Comparison of ENCODE assay signal across 8 cellular contexts in the genomic region with DNA sequence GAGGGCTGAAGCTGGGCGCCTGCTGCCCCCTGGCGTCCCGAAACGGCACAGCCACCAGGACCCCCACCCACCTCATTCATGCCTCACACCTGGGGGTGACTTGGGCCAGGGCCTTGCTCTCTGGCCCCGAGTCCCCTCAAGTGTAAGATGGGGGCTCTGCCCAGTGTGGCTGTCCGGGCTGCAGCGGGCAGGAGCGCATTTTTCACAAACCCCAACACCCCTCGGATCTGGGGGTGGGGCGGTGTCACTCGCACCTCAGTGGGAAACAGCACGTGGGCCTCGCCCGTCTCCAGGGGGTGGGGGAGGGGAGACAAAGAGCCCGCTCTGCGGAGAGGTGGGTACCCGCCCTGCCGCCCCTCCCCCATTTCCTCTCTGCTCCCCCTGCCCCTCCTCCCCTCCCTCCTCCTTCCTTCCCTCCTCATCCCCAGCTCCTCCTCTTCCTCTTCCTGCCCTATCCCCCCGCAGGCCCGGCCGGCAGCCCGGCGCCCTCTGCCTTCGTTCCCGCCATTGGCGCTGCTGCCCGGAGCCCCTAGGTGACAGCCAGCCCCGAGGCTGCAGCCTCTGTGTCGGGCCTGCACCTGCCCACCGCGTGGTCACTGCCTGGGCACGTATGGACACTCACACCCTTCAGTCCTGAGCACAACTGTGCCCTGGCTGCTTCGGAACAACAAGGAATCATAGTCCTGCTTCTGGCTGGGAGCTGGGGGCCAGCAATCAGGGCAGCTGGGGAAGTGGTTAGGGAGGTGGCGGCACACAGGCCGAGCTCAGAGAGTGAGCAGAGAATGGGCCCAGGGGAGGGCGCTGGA. TPM values are rescaled to one million over a fixed set of nuclear protein-coding genes. Genes with fewer than 3 reads are reported as not detected.
A peak's percentile ranks its signal among the peaks of the same experiment; 100 is the strongest.
DNase-seq lines count a peak whose midpoint lies in the region; ATAC-seq and TF ChIP-seq lines count a peak whose summit lies in the region.

No MANE protein-coding gene starts in this region.

- H3K27me3 ChIP-seq in GM06990 (replicated peaks; ENCODE audit: control insufficient read depth, insufficient read depth, low read length): no peaks in the 10 kb centered on the region; the same call in 1 of the 2 replicates
- no peaks in the 10 kb centered on the region for H3K27me3 ChIP-seq in body of pancreas

- H3K4me3 ChIP-seq in GM06990 (replicated peaks; ENCODE audit: low read depth, low read length) (peak overlapping the region; percentile 44), body of pancreas (no peak overlapping the region), iPS-18c (ENCODE audit: insufficient read depth, low read depth, low read length) (peak overlapping the region; percentile 40; the same call in 1 of the 2 replicates)

- TF ChIP-seq POLR2A in body of pancreas (IDR thresholded peaks at IDR 0.05): no peak

- peak overlapping the region in 2 of 4 donors; percentile 12 to 24 for H3K27ac ChIP-seq in body of pancreas

- H3K36me3 Mint-ChIP-seq in T-helper 2 cell treated with Interferon-gamma antibody and Interleukin-4, amounts not matched to agents 5 μg/mL and 100 μg/mL, for 36 hours (ENCODE audit: low read depth): no peaks in the 10 kb centered on the region

- no peaks in the 10 kb centered on the region for H3K9me3 Mint-ChIP-seq in T-helper 2 cell treated with Interferon-gamma antibody and Interleukin-4, amounts not matched to agents 5 μg/mL and 100 μg/mL, for 36 hours

- TF ChIP-seq CTCF in GM06990 (IDR thresholded peaks at IDR 0.05; ENCODE audit: insufficient read depth, low read length, poor library complexity, severe bottlenecking) (peak; percentile 94), body of pancreas (IDR thresholded peaks at IDR 0.05) (peak; percentile 66 to 87 (median 81))

- peaks cover 14% of the 10 kb centered on the region for H3K4me1 Mint-ChIP-seq in T-helper 2 cell treated with Interferon-gamma antibody and Interleukin-4, amounts not matched to agents 5 μg/mL and 100 μg/mL, for 36 hours (ENCODE audit: low read depth)

- H3K36me3 ChIP-seq in GM06990 (ENCODE audit: control insufficient read depth, insufficient read depth, low read length) (no peaks in the 10 kb centered on the region), body of pancreas (replicated peaks in 1 of 2; ENCODE audit: insufficient read depth in 1 of 2, low read depth in 2 of 2) (no peaks in the 10 kb centered on the region)

- H3K9me3 ChIP-seq in body of pancreas (no peaks in the 10 kb centered on the region), iPS-18c (ENCODE audit: control insufficient read depth, insufficient read depth, low read length) (peaks cover 5% of the 10 kb centered on the region)

- H3K27me3 Mint-ChIP-seq in T-helper 2 cell treated with Interferon-gamma antibody and Interleukin-4, amounts not matched to agents 5 μg/mL and 100 μg/mL, for 36 hours (ENCODE audit: low read depth): peaks cover under 1% of the 10 kb centered on the region

- ATAC-seq in body of pancreas (no peak), HG03039 (IDR thresholded peaks at IDR 0.05; ENCODE audit: unreplicated experiment) (no peak)

- peak; percentile 56 for DNase-seq in GM06990 (ENCODE audit: extremely low read depth, insufficient read length)
- DNase-seq in M059J (ENCODE audit: low read depth): peak; percentile 45
- DNase-seq in T-helper 2 cell treated with Interferon-gamma antibody and Interleukin-4, amounts not matched to agents 5 μg/mL and 100 μg/mL, for 36 hours (ENCODE audit: low spot score): peak; percentile 63
- DNase-seq in body of pancreas: peak in 1 of 4 donors; percentile 21
- peak; percentile 63 for DNase-seq in stimulated activated CD4-positive, alpha-beta T cell treated with anti-CD3 and anti-CD28 coated beads, Interleukin-12 subunit alpha, Interleukin-12 subunit beta, amount 100 ng/mL, for 4 hours
- DNase-seq in NCI-H2171 treated with DMSO at 0.1 percent for 48 hours (lab: John Stamatoyannopoulos, UW): no peak

- H3K4me3 Mint-ChIP-seq in T-helper 2 cell treated with Interferon-gamma antibody and Interleukin-4, amounts not matched to agents 5 μg/mL and 100 μg/mL, for 36 hours: peak overlapping the region; percentile 82

- H3K27ac Mint-ChIP-seq in T-helper 2 cell treated with Interferon-gamma antibody and Interleukin-4, amounts not matched to agents 5 μg/mL and 100 μg/mL, for 36 hours: peak overlapping the region; percentile 81

- H3K4me1 ChIP-seq in body of pancreas: peaks cover 29% of the 10 kb centered on the region

- intact Hi-C loops in body of pancreas (cut with DNase I): loop anchor here (5.0 kb wide), 2 partner anchors 360 to 465 kb away; no protein-coding TSS in a partner anchor

- 14% methylated on average over 32 of the region's 36 CpGs; no CpG with 5 or more reads in 1 of the 2 donors for WGBS in body of pancreas, 2 donors

RNA-seq across cellular contexts. Expression of a gene that starts 6.8 kb away (rescaled TPM):
- 4.4 and 6.2 TPM in 2 replicates for total RNA-seq in M059J (2014; rRNA removed; shearing (Covaris generic))
- total RNA-seq in body of pancreas: 100 to 1,000 TPM in 1 of 2 donors, 10 to 100 TPM in 1; 35.3 to 231 TPM

RNA-seq across cellular contexts. Expression of a gene that starts 36.8 kb away (rescaled TPM):
- 9.1 and 18.9 TPM in 2 replicates for total RNA-seq in M059J (2014; rRNA removed; shearing (Covaris generic))
- total RNA-seq in body of pancreas: 1 to 10 TPM in 1 of 2 donors, not detected in 1; 4.2 TPM

Comparison
In these comparisons a context has a peak if more than half of its experiments do, and no peak if none do; other contexts are left out.
1. H3K4me3 ChIP-seq: peak in GM06990 (single experiment) and iPS-18c (single experiment); none in body of pancreas (0 of 2).